ENCODE assay signal across 8 cellular contexts in genomic region chr16:87391950-87392822, GRCh38. TPM values are rescaled to one million over a fixed set of nuclear protein-coding genes. Genes with fewer than 3 reads are reported as not detected.
DNase-seq lines count a peak whose midpoint lies in the region; ATAC-seq and TF ChIP-seq lines count a peak whose summit lies in the region.

MAP1LC3B (plus strand) TSS chr16:87392336; CDS start chr16:87392428, 92 bp downstream.

- no peaks in the 10 kb centered on the region for H3K9me3 ChIP-seq in esophagus squamous epithelium

- ATAC-seq in GM21825 (IDR thresholded peaks at IDR 0.05; ENCODE audit: unreplicated experiment) (peak; percentile 51), naive B cell (ENCODE audit: low read depth in 2 of 2) (peak; percentile 59 to 67)
- peak; percentile 77 for ATAC-seq in stimulated activated effector memory CD8-positive, alpha-beta T cell treated with anti-CD3 and anti-CD28 coated beads, Interleukin-12 subunit alpha, Interleukin-12 subunit beta, amount 100 ng/mL, for 72 hours

- TF ChIP-seq POLR2A in esophagus squamous epithelium (IDR thresholded peaks at IDR 0.05), result peak in 3 of 4 donors; percentile 93 to 99 (median 97)

- DNase-seq in DMS79 treated with DMSO at 0.1 percent for 48 hours (lab: John Stamatoyannopoulos, UW) (peak; percentile 77), Kasumi-1 (lab: John Stamatoyannopoulos, UW) (peak; percentile 87 to 93), RKO (ENCODE audit: low spot score) (peak; percentile 94), activated T-helper 1 cell treated with Interleukin-2 at 50 U/mL for 16 hours (ENCODE audit: low read depth) (peak; percentile 99), esophagus squamous epithelium (lab: John Stamatoyannopoulos, UW) (peak; percentile 95), naive B cell (peak; percentile 100)
- DNase-seq in stimulated activated effector memory CD8-positive, alpha-beta T cell treated with anti-CD3 and anti-CD28 coated beads, Interleukin-12 subunit alpha, Interleukin-12 subunit beta, amount 100 ng/mL, for 72 hours (ENCODE audit: low spot score in 2 of 2), result peak; percentile 99 to 100

- peaks cover 22 to 63% (median 34%) of the 10 kb centered on the region in 3 donors for H3K4me1 ChIP-seq in esophagus squamous epithelium

- peaks cover 0 to 3% (median 0%) of the 10 kb centered on the region in 7 donors for H3K9me3 Mint-ChIP-seq in naive B cell
- H3K9me3 Mint-ChIP-seq in stimulated activated effector memory CD8-positive, alpha-beta T cell treated with anti-CD3 and anti-CD28 coated beads, Interleukin-12 subunit alpha, Interleukin-12 subunit beta, amount 100 ng/mL, for 72 hours, result no peaks in the 10 kb centered on the region

- H3K27ac ChIP-seq in esophagus squamous epithelium, result peak within 1 kb of the TSS; percentile 97 to 100 (median 98)

- no peaks in the 10 kb centered on the region for H3K36me3 ChIP-seq in esophagus squamous epithelium

- H3K27me3 Mint-ChIP-seq in naive B cell, result no peaks in the 10 kb centered on the region

- H3K27ac Mint-ChIP-seq in naive B cell, result peak within 1 kb of the TSS; percentile 82 to 96 (median 94)
- peak within 1 kb of the TSS; percentile 96 for H3K27ac Mint-ChIP-seq in stimulated activated effector memory CD8-positive, alpha-beta T cell treated with anti-CD3 and anti-CD28 coated beads, Interleukin-12 subunit alpha, Interleukin-12 subunit beta, amount 100 ng/mL, for 72 hours

- peaks cover 49 to 60% (median 56%) of the 10 kb centered on the region in 3 donors for H3K4me1 Mint-ChIP-seq in naive B cell
- H3K4me1 Mint-ChIP-seq in stimulated activated effector memory CD8-positive, alpha-beta T cell treated with anti-CD3 and anti-CD28 coated beads, Interleukin-12 subunit alpha, Interleukin-12 subunit beta, amount 100 ng/mL, for 72 hours, result peaks cover 48% of the 10 kb centered on the region

- H3K36me3 Mint-ChIP-seq in naive B cell, result no peaks in the 10 kb centered on the region
- peaks cover 61% of the 10 kb centered on the region for H3K36me3 Mint-ChIP-seq in stimulated activated effector memory CD8-positive, alpha-beta T cell treated with anti-CD3 and anti-CD28 coated beads, Interleukin-12 subunit alpha, Interleukin-12 subunit beta, amount 100 ng/mL, for 72 hours

- peak within 1 kb of the TSS; percentile 85 to 96 (median 92) for H3K4me3 Mint-ChIP-seq in naive B cell
- H3K4me3 Mint-ChIP-seq in stimulated activated effector memory CD8-positive, alpha-beta T cell treated with anti-CD3 and anti-CD28 coated beads, Interleukin-12 subunit alpha, Interleukin-12 subunit beta, amount 100 ng/mL, for 72 hours, result peak within 1 kb of the TSS; percentile 83

- WGBS in esophagus squamous epithelium, 2 donors, result 0% methylated on average over 1 of the region's 113 CpGs; no CpG with 5 or more reads in 1 of the 2 donors

- H3K27me3 ChIP-seq in esophagus squamous epithelium, result no peaks in the 10 kb centered on the region

- no peak for TF ChIP-seq CTCF in esophagus squamous epithelium (IDR thresholded peaks at IDR 0.05)

- intact Hi-C loops in esophagus squamous epithelium (cut with DNase I), result no loop called here

- peak within 1 kb of the TSS; percentile 68 to 94 (median 76) for H3K4me3 ChIP-seq in esophagus squamous epithelium

RNA-seq across cellular contexts. Expression of gene MAP1LC3B, which starts in this region (rescaled TPM):
- 10 to 100 TPM; 14.2 to 38.0 (median 24.4) TPM for total RNA-seq in esophagus squamous epithelium
- 100 to 1,000 TPM; 142 to 196 (median 164) TPM for polyA plus RNA-seq in naive B cell (ENCODE audit: low read depth in 6 of 6)

Comparison
In these comparisons a context has a peak if more than half of its experiments do, and no peak if none do; other contexts are left out.
1. Peak in every context shown above with its lines: DNase-seq, ATAC-seq, H3K4me3 ChIP-seq and H3K27ac ChIP-seq.